ENCODE assay signal across 14 cellular contexts in genomic region chr7:148255333-148255732, GRCh38.
DNase-seq lines count a peak whose midpoint lies in the region; ATAC-seq, FAIRE-seq and TF ChIP-seq lines count a peak whose summit lies in the region.
"Had no signal": no experiment of that assay in that cellular context is flagged by ENCODE, and none has a peak within 500 bp of the region (broad histone marks: within the 10 kb centered on the region; RNA-seq: fewer than 3 reads in every experiment).

No MANE protein-coding gene starts in this region.

- no peaks in the 10 kb centered on the region for H3K36me3 ChIP-seq in liver (ENCODE audit: control insufficient read depth in 4 of 4, insufficient read depth in 3 of 4, low read depth in 1 of 4, low read length in 3 of 4)
- no peaks in the 10 kb centered on the region for H3K36me3 ChIP-seq in HepG2 (replicated peaks in 1 of 2; ENCODE audit: control insufficient read depth in 1 of 2, insufficient read depth in 2 of 2, low read length in 2 of 2)
- no peaks in the 10 kb centered on the region for H3K36me3 ChIP-seq in esophagus muscularis mucosa
- H3K36me3 ChIP-seq in upper lobe of left lung, result no peaks in the 10 kb centered on the region

- WGBS in liver, result 31% methylated on average over 3 of the region's 3 CpGs
- WGBS in HepG2 (ENCODE audit: low lambda C conversion rate), result 2% methylated on average over 3 of the region's 3 CpGs
- WGBS in esophagus muscularis mucosa, result 52% methylated on average over 3 of the region's 3 CpGs
- WGBS in upper lobe of left lung, 2 donors, result 50 to 54% methylated on average over 3 of the region's 3 CpGs

- no peak for TF ChIP-seq CTCF in liver (IDR thresholded peaks at IDR 0.05; ENCODE audit: low read depth, low read length, missing input control)
- no peak for TF ChIP-seq CTCF in HepG2 (CRISPR knock-in tag; IDR thresholded peaks at IDR 0.05)
- peak; percentile 12 to 33 (median 24) for TF ChIP-seq CTCF in esophagus muscularis mucosa (IDR thresholded peaks at IDR 0.05)
- TF ChIP-seq CTCF in upper lobe of left lung (IDR thresholded peaks at IDR 0.05), result no peak
- no peak for TF ChIP-seq CTCF in GM20000 (IDR thresholded peaks at IDR 0.05; ENCODE audit: extremely low read depth, missing control alignments)

- no peaks in the 10 kb centered on the region for H3K79me2 ChIP-seq in HepG2 (ENCODE audit: insufficient read depth, low read length)

- H4K20me1 ChIP-seq in HepG2 (ENCODE audit: insufficient read depth, low read length), result no peaks in the 10 kb centered on the region
- H4K20me1 ChIP-seq: BLaER1 treated with 17β-estradiol and CSF1 and Interleukin-3, amounts not matched to agents 10 nM and 100 nM had no signal

- no peak overlapping the region for H3K4me2 ChIP-seq in HepG2 (ENCODE audit: low read depth, low read length)
- H3K4me2 ChIP-seq: BLaER1 treated with 17β-estradiol and CSF1 and Interleukin-3, amounts not matched to agents 10 nM and 100 nM had no signal

- H3K27ac ChIP-seq in liver (ENCODE audit: low read depth in 1 of 2, low read length in 2 of 2), result no peak overlapping the region
- no peak overlapping the region for H3K27ac ChIP-seq in HepG2 (ENCODE audit: extremely low read length, insufficient read depth, low read length)
- no peak overlapping the region for H3K27ac ChIP-seq in esophagus muscularis mucosa (replicated peaks in 1 of 4)
- no peak overlapping the region for H3K27ac ChIP-seq in upper lobe of left lung
- H3K27ac ChIP-seq: BLaER1 treated with 17β-estradiol and CSF1 and Interleukin-3, amounts not matched to agents 10 nM and 100 nM had no signal

- in situ Hi-C loops in HepG2 (cut with HindIII; ENCODE audit: extremely low pct_ligation_motif_present, low pct_unique_long_range_greater_than_20kb), result loop anchor here (25.0 kb wide), 1 partner anchor 707 kb away; no protein-coding TSS in a partner anchor

- POLR2A ChIA-PET in HepG2 (lab: Yijun Ruan, JAX), result no interaction called here

- H3K9ac ChIP-seq in liver (ENCODE audit: low read depth in 1 of 2, low read length in 2 of 2) (no peak overlapping the region), HepG2 (ENCODE audit: insufficient read depth, low read depth, low read length) (no peak overlapping the region)
- H3K9ac ChIP-seq: BLaER1 treated with 17β-estradiol and CSF1 and Interleukin-3, amounts not matched to agents 10 nM and 100 nM had no signal

- intact Hi-C loops in HepG2 (cut with micrococcal nuclease; ENCODE audit: unreplicated experiment), result no loop called here
- intact Hi-C loops in esophagus muscularis mucosa (cut with DNase I), result no loop called here

- no peak for TF ChIP-seq POLR2A in HepG2 (IDR thresholded peaks at IDR 0.05; ENCODE audit: insufficient read depth in 1 of 2, low read depth in 2 of 2, low read length in 2 of 2)
- no peak for TF ChIP-seq POLR2A in esophagus muscularis mucosa (IDR thresholded peaks at IDR 0.05; ENCODE audit: low read depth)
- no peak for TF ChIP-seq POLR2A in upper lobe of left lung (IDR thresholded peaks at IDR 0.05)

- CTCF ChIA-PET in HepG2 (lab: Yijun Ruan, JAX; ENCODE audit: low intra/inter-chr PET ratio, low total read pairs), result no interaction called here

- no peak for FAIRE-seq in HepG2 (lab: Jason Lieb, UNC)

- H3K4me1 ChIP-seq in liver (ENCODE audit: control insufficient read depth in 4 of 4, insufficient read depth in 4 of 4, low read length in 3 of 4), result no peaks in the 10 kb centered on the region
- no peaks in the 10 kb centered on the region for H3K4me1 ChIP-seq in HepG2 (ENCODE audit: insufficient read depth, low read length)
- H3K4me1 ChIP-seq in esophagus muscularis mucosa, result peaks cover 0 to 4% (median 2%) of the 10 kb centered on the region in 4 donors
- no peaks in the 10 kb centered on the region for H3K4me1 ChIP-seq in upper lobe of left lung
- H3K4me1 ChIP-seq: BLaER1 treated with 17β-estradiol and CSF1 and Interleukin-3, amounts not matched to agents 10 nM and 100 nM had no signal

- ATAC-seq in HepG2 (no peak), upper lobe of left lung (ENCODE audit: low FRiP score in 2 of 2) (no peak), HG02610 (IDR thresholded peaks at IDR 0.05; ENCODE audit: unreplicated experiment) (no peak)

- TF ChIP-seq EP300 in HepG2 (IDR thresholded peaks at IDR 0.05; ENCODE audit: low read depth in 2 of 2, low read length in 2 of 2) (no peak), HepG2 (CRISPR knock-in tag; IDR thresholded peaks at IDR 0.05; ENCODE audit: borderline replicate concordance) (no peak), esophagus muscularis mucosa (IDR thresholded peaks at IDR 0.05) (no peak), upper lobe of left lung (IDR thresholded peaks at IDR 0.05) (no peak)

- H3K9me3 ChIP-seq in liver (ENCODE audit: control insufficient read depth in 4 of 4, low read length in 3 of 4) (peaks cover 0 to 6% (median 2%) of the 10 kb centered on the region in 4 donors), HepG2 (ENCODE audit: low read length) (peaks cover 7% of the 10 kb centered on the region; the same call in 1 of the 2 replicates), esophagus muscularis mucosa (peaks cover 0 to 15% (median 5%) of the 10 kb centered on the region in 4 donors), upper lobe of left lung (peaks cover 0 to 11% (median 0%) of the 10 kb centered on the region in 4 donors)

- BruUV-seq in HepG2 (replicated peaks; lab: Mats Ljungman, UMichigan), result no TSS peak

- no peaks in the 10 kb centered on the region for H3K27me3 ChIP-seq in liver (ENCODE audit: control insufficient read depth in 4 of 4, insufficient read depth in 4 of 4, low read length in 3 of 4)
- peaks cover 0 to 28% of the 10 kb centered on the region in 2 experiments; a peak in 4 of 5 replicates for H3K27me3 ChIP-seq in HepG2 (ENCODE audit: control insufficient read depth in 1 of 2, insufficient read depth in 2 of 2, low read length in 2 of 2)
- H3K27me3 ChIP-seq in esophagus muscularis mucosa, result no peaks in the 10 kb centered on the region
- H3K27me3 ChIP-seq in upper lobe of left lung, result no peaks in the 10 kb centered on the region
- H3K27me3 ChIP-seq: BLaER1 treated with 17β-estradiol and CSF1 and Interleukin-3, amounts not matched to agents 10 nM and 100 nM had no signal

- no peak overlapping the region for H2AFZ ChIP-seq in HepG2 (ENCODE audit: low read length)

- H3K4me3 ChIP-seq in liver (ENCODE audit: low read depth in 1 of 3, low read length in 3 of 3) (no peak overlapping the region), HepG2 (replicated peaks in 1 of 3; ENCODE audit: insufficient read depth in 1 of 3, low read depth in 2 of 3, low read length in 3 of 3) (no peak overlapping the region), esophagus muscularis mucosa (no peak overlapping the region), upper lobe of left lung (no peak overlapping the region)
- H3K4me3 ChIP-seq: BLaER1 treated with 17β-estradiol and CSF1 and Interleukin-3, amounts not matched to agents 10 nM and 100 nM had no signal

- DNase-seq in HepG2 (ENCODE audit: low spot score), result no peak
- DNase-seq in OCI-M1 (lab: John Stamatoyannopoulos, UW), result peak; percentile 4
- DNase-seq in esophagus muscularis mucosa (ENCODE audit: extremely low spot score), result no peak
- DNase-seq in upper lobe of left lung, result no peak
- no peak for DNase-seq in GM20000 (ENCODE audit: low spot score)
- no peak for DNase-seq in midbrain (lab: John Stamatoyannopoulos, UW)
- DNase-seq: activated CD4-positive, CD25-positive, alpha-beta regulatory T cell; activated naive CD8-positive, alpha-beta T cell treated with anti-CD3 and anti-CD28 coated beads, Interleukin-2, amount 10 ng/mL, durations not matched to agents 7 days and 5 days; HCEC 1CT; NCI-H69; stimulated activated CD4-positive, alpha-beta T cell treated with anti-CD3 and anti-CD28 coated beads, Interleukin-2, amount 100 ng/mL, for 24 hours had no signal

- TF ChIP-seq RAD21 in liver (IDR thresholded peaks at IDR 0.05) (peak; percentile 20 to 26), HepG2 (CRISPR knock-in tag; IDR thresholded peaks at IDR 0.05) (no peak)

TF ChIP-seq in liver, 16 proteins besides CTCF, POLR2A, EP300 and RAD21:
- TF ChIP-seq RXRA (IDR thresholded peaks at IDR 0.05) (no peak), YY1 (IDR thresholded peaks at IDR 0.05) (no peak), SP1 (IDR thresholded peaks at IDR 0.05) (no peak), GABPA (IDR thresholded peaks at IDR 0.05 in 1 of 2, conservative IDR thresholded peaks at IDR 0.05 in 1 of 2) (no peak), JUND (IDR thresholded peaks at IDR 0.05) (no peak), FOXA1 (IDR thresholded peaks at IDR 0.05) (no peak), FOXA2 (IDR thresholded peaks at IDR 0.05) (no peak), HNF4G (IDR thresholded peaks at IDR 0.05) (no peak), MAX (IDR thresholded peaks at IDR 0.05) (no peak), NR2F2 (IDR thresholded peaks at IDR 0.05) (no peak)

TF ChIP-seq in HepG2, 621 proteins besides CTCF, POLR2A, EP300 and RAD21 (continues in another document):
- TF ChIP-seq SMAD9 (CRISPR knock-in tag; IDR thresholded peaks at IDR 0.05) (no peak), BORCS8-MEF2B (CRISPR knock-in tag; IDR thresholded peaks at IDR 0.05) (no peak), ZNF766 (CRISPR knock-in tag; IDR thresholded peaks at IDR 0.05; ENCODE audit: borderline replicate concordance) (no peak), ASH2L (IDR thresholded peaks at IDR 0.05; ENCODE audit: insufficient read length, low read depth, low read length) (no peak), CSRNP2 (CRISPR knock-in tag; conservative IDR thresholded peaks at IDR 0.05; ENCODE audit: low read depth) (no peak), ZNF501 (CRISPR knock-in tag; IDR thresholded peaks at IDR 0.05) (no peak)

Comparison
In these comparisons a context has a peak if more than half of its experiments do, and no peak if none do; other contexts are left out.
1. CTCF ChIP-seq: peak in esophagus muscularis mucosa (3 of 3); none in liver (single experiment), HepG2 (single experiment), upper lobe of left lung (0 of 6) and GM20000 (single experiment).